8 cellular contexts compared by ENCODE assay signal in the genomic region with DNA sequence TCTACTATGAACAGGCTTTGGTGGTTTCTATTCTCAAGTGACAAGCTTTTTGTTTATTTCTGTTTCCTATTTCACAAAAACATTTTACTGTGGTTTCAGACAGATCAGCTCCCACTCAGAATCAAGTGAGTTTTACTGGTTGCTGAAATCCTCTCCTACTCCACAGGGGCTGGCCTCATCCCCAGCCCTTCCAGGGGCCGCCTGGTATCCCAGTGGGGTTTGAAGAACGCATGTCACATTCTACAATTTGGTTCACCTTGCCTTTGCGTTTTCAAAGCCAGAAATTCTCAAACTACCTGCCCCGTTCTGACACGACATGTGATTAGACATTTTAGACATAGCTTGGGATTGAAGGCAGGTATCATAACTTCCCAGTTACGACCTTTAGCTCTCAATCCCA.
"Had no signal": no experiment of that assay in that cellular context is flagged by ENCODE, and none has a peak within 500 bp of the region (broad histone marks: within the 10 kb centered on the region; RNA-seq: fewer than 3 reads in every experiment).

No MANE protein-coding gene starts in this region.

- H3K4me3 ChIP-seq: HAP-1 had no signal

- H3K9me3 Mint-ChIP-seq: IgD-negative memory B cell had no signal

- H3K36me3 Mint-ChIP-seq: IgD-negative memory B cell had no signal

- DNase-seq: GOT3, H7, KBM-7 had no signal

- H3K9me3 ChIP-seq: HAP-1 had no signal

- H3K4me1 ChIP-seq: HAP-1 had no signal

- H3K36me3 ChIP-seq: HAP-1 had no signal

- H3K27ac ChIP-seq: HL-60 had no signal

- H3K27ac Mint-ChIP-seq: IgD-negative memory B cell had no signal

- H3K4me3 Mint-ChIP-seq: IgD-negative memory B cell had no signal

- ATAC-seq: HCT116, HepG2 had no signal
